ENCODE assay signal across 8 cellular contexts in genomic region chr3:32502089-32502943, GRCh38. TPM values are rescaled to one million over a fixed set of nuclear protein-coding genes. Genes with fewer than 3 reads are reported as not detected.
DNase-seq lines count a peak whose midpoint lies in the region; ATAC-seq, FAIRE-seq and TF ChIP-seq lines count a peak whose summit lies in the region.

Gene CMTM6 (minus strand): TSS chr3:32502852. CDS start chr3:32502745, 107 bp downstream.

- TF ChIP-seq CTCF in neutrophil (IDR thresholded peaks at IDR 0.05), result no peak

- H3K4me3 ChIP-seq in Jurkat, Clone E6-1 (ENCODE audit: low read length), result peak within 1 kb of the TSS; percentile 63
- H3K4me3 ChIP-seq in neutrophil (ENCODE audit: low read depth in 1 of 2, low read length in 1 of 2) (peak within 1 kb of the TSS; percentile 75 to 95), subcutaneous abdominal adipose tissue (ENCODE audit: low read depth in 1 of 5, low read length in 5 of 5) (peak within 1 kb of the TSS; percentile 81 to 98 (median 93))

- H3K36me3 ChIP-seq in neutrophil (peaks cover 11% of the 10 kb centered on the region), subcutaneous abdominal adipose tissue (ENCODE audit: control insufficient read depth in 5 of 5, insufficient read depth in 5 of 5, low read length in 5 of 5) (no peaks in the 10 kb centered on the region)

- H3K4me1 ChIP-seq in neutrophil (ENCODE audit: control insufficient read depth in 1 of 2, insufficient read depth in 1 of 2, low read depth in 1 of 2, low read length in 1 of 2) (peaks cover 41 to 48% of the 10 kb centered on the region in 2 experiments), subcutaneous abdominal adipose tissue (ENCODE audit: control insufficient read depth in 5 of 5, insufficient read depth in 5 of 5, low read length in 5 of 5) (peaks cover 2 to 16% (median 9%) of the 10 kb centered on the region in 5 donors)

- no peak for FAIRE-seq in frontal cortex (lab: Jason Lieb, UNC)

- peak; percentile 85 for DNase-seq in EH (ENCODE audit: low read depth)
- DNase-seq in Jurkat, Clone E6-1 (ENCODE audit: low read depth, low spot score), result peak; percentile 40
- DNase-seq in SK-N-DZ (ENCODE audit: low spot score), result peak; percentile 80
- DNase-seq in activated naive CD4-positive, alpha-beta T cell treated with Interleukin-2 at 50 U/mL for 16 hours, result peak; percentile 75
- peak; percentile 82 to 91 for DNase-seq in frontal cortex (ENCODE audit: low spot score in 2 of 2)

- H3K9ac ChIP-seq in subcutaneous abdominal adipose tissue (ENCODE audit: low read length in 5 of 5), result peak within 1 kb of the TSS; percentile 80 to 95 (median 94)

- H3K27ac ChIP-seq in neutrophil (peak within 1 kb of the TSS; percentile 97), subcutaneous abdominal adipose tissue (ENCODE audit: low read depth, low read length) (peak within 1 kb of the TSS; percentile 89)

- H3K9me3 ChIP-seq in neutrophil, result no peaks in the 10 kb centered on the region
- H3K9me3 ChIP-seq in subcutaneous abdominal adipose tissue (ENCODE audit: control insufficient read depth in 5 of 5, low read length in 5 of 5), result no peaks in the 10 kb centered on the region

- H3K27me3 ChIP-seq in neutrophil (no peaks in the 10 kb centered on the region), subcutaneous abdominal adipose tissue (ENCODE audit: control insufficient read depth in 5 of 5, insufficient read depth in 4 of 5, low read length in 5 of 5) (no peaks in the 10 kb centered on the region)

- ATAC-seq in GM21619 (IDR thresholded peaks at IDR 0.05; ENCODE audit: unreplicated experiment), result peak; percentile 61

RNA-seq across cellular contexts. Expression of gene CMTM6, which starts in this region (rescaled TPM):
- polyA plus RNA-seq in Jurkat, Clone E6-1 (2012; ENCODE audit: insufficient read depth, insufficient read length), result 25.4 TPM
- 34.5 and 40.9 TPM in 2 replicates for polyA plus RNA-seq in SK-N-DZ (2014; cell fraction: cytosol; rRNA removed)
- polyA plus RNA-seq in SK-N-DZ (2014; cell fraction: nucleus; rRNA removed), result 15.7 and 20.0 TPM in 2 replicates
- 24.9 TPM for total RNA-seq in frontal cortex

Comparison
In these comparisons a context has a peak if more than half of its experiments do, and no peak if none do; other contexts are left out.
1. Peak in every context shown above with its lines: DNase-seq, ATAC-seq, H3K4me3 ChIP-seq and H3K27ac ChIP-seq.